In the genomic region with DNA sequence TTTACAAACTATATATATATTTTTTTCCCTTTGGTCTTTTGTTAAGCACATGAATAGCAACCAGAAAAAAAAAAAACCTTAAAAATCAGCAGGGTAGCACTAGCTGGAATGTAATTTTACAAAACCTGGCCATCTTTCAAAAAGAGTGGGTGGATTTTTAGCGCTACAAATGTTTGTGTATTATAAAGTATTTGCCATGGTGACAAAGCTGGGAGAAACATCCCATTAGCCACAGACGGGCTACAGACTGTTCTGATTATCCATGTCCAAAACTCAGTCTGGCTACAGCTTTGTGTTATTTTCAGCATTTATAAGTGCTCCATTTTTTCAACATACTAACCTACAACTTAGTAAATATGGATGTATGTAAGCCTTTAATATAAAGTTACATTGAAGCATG, we compare ENCODE assay signal across 15 cellular contexts.
DNase-seq lines count a peak whose midpoint lies in the region; ATAC-seq and TF ChIP-seq lines count a peak whose summit lies in the region.
"Had no signal": no experiment of that assay in that cellular context is flagged by ENCODE, and none has a peak within 500 bp of the region (broad histone marks: within the 10 kb centered on the region; RNA-seq: fewer than 3 reads in every experiment).

No MANE protein-coding gene starts in this region.

- H3K4me1 ChIP-seq in suprapubic skin, result peaks cover 33% of the 10 kb centered on the region
- H3K4me1 ChIP-seq: right lobe of liver had no signal

- no peak for TF ChIP-seq EP300 in suprapubic skin (IDR thresholded peaks at IDR 0.05)

- peak overlapping the region; percentile 29 for H3K4me3 Mint-ChIP-seq in HFFc6
- no peak overlapping the region for H3K4me3 Mint-ChIP-seq in natural killer cell treated with Interleukin-12 subunit alpha and Interleukin-12 subunit beta and Interleukin-15 and Interleukin-18, amount 100 ng/mL, for 72 hours
- H3K4me3 Mint-ChIP-seq in activated T-helper 17 cell treated with anti-CD3 and anti-CD28 coated beads, Interleukin-2, amount 50 U/mL, for 72 hours, result no peak overlapping the region
- H3K4me3 Mint-ChIP-seq: activated CD8-positive, alpha-beta T cell treated with anti-CD3 and anti-CD28 coated beads, Interleukin-2, amount 10 ng/mL, durations not matched to agents 7 days and 5 days; activated naive CD8-positive, alpha-beta T cell; T-helper 1 cell treated with Interleukin-12 subunit alpha and Interleukin-12 subunit beta and Interleukin-4 antibody, amounts not matched to agents 30 μg/mL and 1 μg/mL, for 36 hours had no signal

- H3K27ac Mint-ChIP-seq in HFFc6, result peak overlapping the region; percentile 71
- no peak overlapping the region for H3K27ac Mint-ChIP-seq in natural killer cell treated with Interleukin-12 subunit alpha and Interleukin-12 subunit beta and Interleukin-15 and Interleukin-18, amount 100 ng/mL, for 72 hours
- no peak overlapping the region for H3K27ac Mint-ChIP-seq in activated T-helper 17 cell treated with anti-CD3 and anti-CD28 coated beads, Interleukin-2, amount 50 U/mL, for 72 hours
- H3K27ac Mint-ChIP-seq: activated CD8-positive, alpha-beta T cell treated with anti-CD3 and anti-CD28 coated beads, Interleukin-2, amount 10 ng/mL, durations not matched to agents 7 days and 5 days; activated naive CD8-positive, alpha-beta T cell; T-helper 1 cell treated with Interleukin-12 subunit alpha and Interleukin-12 subunit beta and Interleukin-4 antibody, amounts not matched to agents 30 μg/mL and 1 μg/mL, for 36 hours had no signal

- no peak for TF ChIP-seq POLR2A in suprapubic skin (IDR thresholded peaks at IDR 0.05)

- no peaks in the 10 kb centered on the region; the same call in 1 of the 2 replicates for H3K27me3 Mint-ChIP-seq in HFFc6 (ENCODE audit: insufficient read depth)
- H3K27me3 Mint-ChIP-seq in natural killer cell treated with Interleukin-12 subunit alpha and Interleukin-12 subunit beta and Interleukin-15 and Interleukin-18, amount 100 ng/mL, for 72 hours, result peaks cover 13 to 20% of the 10 kb centered on the region in 2 donors
- H3K27me3 Mint-ChIP-seq in activated T-helper 17 cell treated with anti-CD3 and anti-CD28 coated beads, Interleukin-2, amount 50 U/mL, for 72 hours, result peaks cover 8% of the 10 kb centered on the region

- H3K9me3 Mint-ChIP-seq in HFFc6, result no peaks in the 10 kb centered on the region
- no peaks in the 10 kb centered on the region for H3K9me3 Mint-ChIP-seq in natural killer cell treated with Interleukin-12 subunit alpha and Interleukin-12 subunit beta and Interleukin-15 and Interleukin-18, amount 100 ng/mL, for 72 hours
- no peaks in the 10 kb centered on the region for H3K9me3 Mint-ChIP-seq in activated T-helper 17 cell treated with anti-CD3 and anti-CD28 coated beads, Interleukin-2, amount 50 U/mL, for 72 hours
- H3K9me3 Mint-ChIP-seq: T-helper 1 cell treated with Interleukin-12 subunit alpha and Interleukin-12 subunit beta and Interleukin-4 antibody, amounts not matched to agents 30 μg/mL and 1 μg/mL, for 36 hours had no signal

- peaks cover 8% of the 10 kb centered on the region for H3K36me3 Mint-ChIP-seq in HFFc6 (ENCODE audit: low read depth)
- H3K36me3 Mint-ChIP-seq in natural killer cell treated with Interleukin-12 subunit alpha and Interleukin-12 subunit beta and Interleukin-15 and Interleukin-18, amount 100 ng/mL, for 72 hours, result no peaks in the 10 kb centered on the region
- H3K36me3 Mint-ChIP-seq in activated T-helper 17 cell treated with anti-CD3 and anti-CD28 coated beads, Interleukin-2, amount 50 U/mL, for 72 hours (ENCODE audit: low read depth), result no peaks in the 10 kb centered on the region
- H3K36me3 Mint-ChIP-seq: activated naive CD8-positive, alpha-beta T cell had no signal

- H3K4me3 ChIP-seq in choroid plexus epithelial cell (ENCODE audit: low read depth, low read length), result no peak overlapping the region
- no peak overlapping the region for H3K4me3 ChIP-seq in suprapubic skin
- H3K4me3 ChIP-seq: right lobe of liver had no signal

- peak overlapping the region; percentile 64 for H3K27ac ChIP-seq in suprapubic skin
- H3K27ac ChIP-seq: right lobe of liver had no signal

- ATAC-seq in natural killer cell treated with Interleukin-12 subunit alpha and Interleukin-12 subunit beta and Interleukin-15 and Interleukin-18, amount 100 ng/mL, for 72 hours, result no peak
- ATAC-seq in activated T-helper 17 cell treated with anti-CD3 and anti-CD28 coated beads, Interleukin-2, amount 50 U/mL, for 72 hours (replicated peaks), result no peak
- ATAC-seq: activated CD8-positive, alpha-beta T cell treated with anti-CD3 and anti-CD28 coated beads, Interleukin-2, amount 10 ng/mL, durations not matched to agents 7 days and 5 days; left colon; right lobe of liver had no signal

- H3K27me3 ChIP-seq in suprapubic skin, result no peaks in the 10 kb centered on the region
- H3K27me3 ChIP-seq: right lobe of liver had no signal

- no peaks in the 10 kb centered on the region for H3K36me3 ChIP-seq in suprapubic skin
- H3K36me3 ChIP-seq: right lobe of liver had no signal

- DNase-seq in HFFc6 (peak; percentile 73), choroid plexus epithelial cell (ENCODE audit: low read depth) (peak; percentile 89), kidney glomerular epithelial cell (lab: John Stamatoyannopoulos, UW) (peak; percentile 10), suprapubic skin (ENCODE audit: low spot score in 2 of 2) (no peak), NCI-H1436 treated with DMSO at 0.1 percent for 48 hours (lab: John Stamatoyannopoulos, UW) (no peak), NCI-H69 (lab: John Stamatoyannopoulos, UW) (no peak)
- no peak for DNase-seq in natural killer cell treated with Interleukin-12 subunit alpha and Interleukin-12 subunit beta and Interleukin-15 and Interleukin-18, amount 100 ng/mL, for 72 hours (ENCODE audit: low spot score)
- DNase-seq: activated CD8-positive, alpha-beta T cell treated with anti-CD3 and anti-CD28 coated beads, Interleukin-2, amount 10 ng/mL, durations not matched to agents 7 days and 5 days; DND-41; left colon; NCI-H146; right lobe of liver had no signal

- TF ChIP-seq CTCF in HFFc6 (IDR thresholded peaks at IDR 0.05) (no peak), choroid plexus epithelial cell (conservative IDR thresholded peaks at IDR 0.05; ENCODE audit: low read depth, low read length) (no peak), suprapubic skin (IDR thresholded peaks at IDR 0.05) (no peak)

- H3K4me1 Mint-ChIP-seq in HFFc6 (ENCODE audit: low read depth), result peaks cover 60% of the 10 kb centered on the region
- no peaks in the 10 kb centered on the region for H3K4me1 Mint-ChIP-seq in natural killer cell treated with Interleukin-12 subunit alpha and Interleukin-12 subunit beta and Interleukin-15 and Interleukin-18, amount 100 ng/mL, for 72 hours (ENCODE audit: low read depth in 2 of 2)
- no peaks in the 10 kb centered on the region for H3K4me1 Mint-ChIP-seq in activated T-helper 17 cell treated with anti-CD3 and anti-CD28 coated beads, Interleukin-2, amount 50 U/mL, for 72 hours

- 14% methylated on average over 2 of the region's 2 CpGs for WGBS in suprapubic skin

- H3K9me3 ChIP-seq in suprapubic skin, result no peaks in the 10 kb centered on the region
- H3K9me3 ChIP-seq: right lobe of liver had no signal

Comparison
In these comparisons a context has a peak if more than half of its experiments do, and no peak if none do; other contexts are left out.
1. DNase-seq: peak in HFFc6 (single experiment), choroid plexus epithelial cell (single experiment) and kidney glomerular epithelial cell (single experiment); none in suprapubic skin (0 of 2), NCI-H1436 treated with DMSO at 0.1 percent for 48 hours (single experiment), natural killer cell treated with Interleukin-12 subunit alpha and Interleukin-12 subunit beta and Interleukin-15 and Interleukin-18, amount 100 ng/mL, for 72 hours (single experiment) and NCI-H69 (single experiment).